Comparison of ENCODE assay signal across 8 cellular contexts in genomic region chr6:160455484-160456213, GRCh38.
A peak's percentile ranks its signal among the peaks of the same experiment; 100 is the strongest.
DNase-seq lines count a peak whose midpoint lies in the region; ATAC-seq, FAIRE-seq and TF ChIP-seq lines count a peak whose summit lies in the region.

No MANE protein-coding gene starts in this region.

- peak; percentile 92 for FAIRE-seq in GM12891 (lab: Jason Lieb, UNC)

- H3K4me1 Mint-ChIP-seq in naive thymus-derived CD4-positive, alpha-beta T cell, result peaks cover 0 to 36% (median 27%) of the 10 kb centered on the region in 7 donors
- peaks cover 33% of the 10 kb centered on the region for H3K4me1 Mint-ChIP-seq in stimulated activated effector memory CD8-positive, alpha-beta T cell treated with anti-CD3 and anti-CD28 coated beads, Interleukin-12 subunit alpha, Interleukin-12 subunit beta, amount 100 ng/mL, for 72 hours

- no peak overlapping the region for H3K27ac Mint-ChIP-seq in naive thymus-derived CD4-positive, alpha-beta T cell
- no peak overlapping the region for H3K27ac Mint-ChIP-seq in stimulated activated effector memory CD8-positive, alpha-beta T cell treated with anti-CD3 and anti-CD28 coated beads, Interleukin-12 subunit alpha, Interleukin-12 subunit beta, amount 100 ng/mL, for 72 hours

- peaks cover 0 to 5% (median 0%) of the 10 kb centered on the region in 11 donors for H3K9me3 Mint-ChIP-seq in naive thymus-derived CD4-positive, alpha-beta T cell
- H3K9me3 Mint-ChIP-seq in stimulated activated effector memory CD8-positive, alpha-beta T cell treated with anti-CD3 and anti-CD28 coated beads, Interleukin-12 subunit alpha, Interleukin-12 subunit beta, amount 100 ng/mL, for 72 hours, result no peaks in the 10 kb centered on the region

- no peak overlapping the region for H3K4me3 Mint-ChIP-seq in naive thymus-derived CD4-positive, alpha-beta T cell
- H3K4me3 Mint-ChIP-seq in stimulated activated effector memory CD8-positive, alpha-beta T cell treated with anti-CD3 and anti-CD28 coated beads, Interleukin-12 subunit alpha, Interleukin-12 subunit beta, amount 100 ng/mL, for 72 hours, result no peak overlapping the region

- no peak overlapping the region for H3K4me3 ChIP-seq in naive thymus-derived CD4-positive, alpha-beta T cell (ENCODE audit: low read length)

- peaks cover 0 to 22% (median 0%) of the 10 kb centered on the region in 5 donors for H3K36me3 Mint-ChIP-seq in naive thymus-derived CD4-positive, alpha-beta T cell
- no peaks in the 10 kb centered on the region for H3K36me3 Mint-ChIP-seq in stimulated activated effector memory CD8-positive, alpha-beta T cell treated with anti-CD3 and anti-CD28 coated beads, Interleukin-12 subunit alpha, Interleukin-12 subunit beta, amount 100 ng/mL, for 72 hours

- peak; percentile 45 for ATAC-seq in HG03025 (IDR thresholded peaks at IDR 0.05; ENCODE audit: low FRiP score, unreplicated experiment)
- ATAC-seq in naive thymus-derived CD4-positive, alpha-beta T cell, result peak; percentile 93
- ATAC-seq in stimulated activated effector memory CD8-positive, alpha-beta T cell treated with anti-CD3 and anti-CD28 coated beads, Interleukin-12 subunit alpha, Interleukin-12 subunit beta, amount 100 ng/mL, for 72 hours, result peak; percentile 83

- H3K27ac ChIP-seq in naive thymus-derived CD4-positive, alpha-beta T cell (ENCODE audit: low read depth, low read length), result no peak overlapping the region

- intact Hi-C loops in naive thymus-derived CD4-positive, alpha-beta T cell (cut with micrococcal nuclease), result loop anchor here (1.0 to 10.0 kb wide), 7 partner anchors 80 to 764 kb away; no protein-coding TSS in a partner anchor

- no peaks in the 10 kb centered on the region for H3K9me3 ChIP-seq in naive thymus-derived CD4-positive, alpha-beta T cell (ENCODE audit: control insufficient read depth in 2 of 3, low read length in 3 of 3)

- H3K27me3 Mint-ChIP-seq in naive thymus-derived CD4-positive, alpha-beta T cell, result peaks cover 0 to 55% (median 5%) of the 10 kb centered on the region in 5 donors

- H3K27me3 ChIP-seq in naive thymus-derived CD4-positive, alpha-beta T cell (ENCODE audit: control insufficient read depth in 2 of 2, insufficient read depth in 2 of 2, low read length in 2 of 2), result no peaks in the 10 kb centered on the region

- CTCF ChIA-PET in naive thymus-derived CD4-positive, alpha-beta T cell (lab: Charles Lee), result interaction anchor here (0.6 to 1.9 kb wide), 9 partner anchors 7 to 1321 kb away, joined by 3 to 22 read pairs (median 5); partner anchors contain the start of gene MRPL18

- no peaks in the 10 kb centered on the region for H3K36me3 ChIP-seq in naive thymus-derived CD4-positive, alpha-beta T cell (ENCODE audit: control insufficient read depth in 2 of 3, insufficient read depth in 3 of 3, low read length in 3 of 3)

- no peak for TF ChIP-seq POLR2A in GM12891 (IDR thresholded peaks at IDR 0.05; ENCODE audit: low read depth, low read length)
- TF ChIP-seq POLR2A in erythroblast (IDR thresholded peaks at IDR 0.05; ENCODE audit: low read length), result no peak

- POLR2A ChIA-PET in naive thymus-derived CD4-positive, alpha-beta T cell (lab: Charles Lee), result no interaction called here

- H3K4me1 ChIP-seq in naive thymus-derived CD4-positive, alpha-beta T cell (ENCODE audit: control insufficient read depth in 2 of 2, insufficient read depth in 2 of 2, low read length in 2 of 2), result peaks cover 29 to 30% of the 10 kb centered on the region in 2 donors

- DNase-seq in A172 (ENCODE audit: low spot score) (peak; percentile 37), GM12891 (ENCODE audit: insufficient read length, low spot score) (peak; percentile 36), NCI-H774 (lab: John Stamatoyannopoulos, UW) (peak; percentile 19), erythroblast (lab: John Stamatoyannopoulos, UW) (peak; percentile 29 to 67)
- DNase-seq in activated CD8-positive, alpha-beta memory T cell treated with anti-CD3 and anti-CD28 coated beads, Interleukin-2, amount 50 U/mL, for 24 hours (ENCODE audit: extremely low read depth), result peak; percentile 36
- peak; percentile 54 to 78 (median 70) for DNase-seq in naive thymus-derived CD4-positive, alpha-beta T cell
- peak; percentile 65 to 88 for DNase-seq in stimulated activated effector memory CD8-positive, alpha-beta T cell treated with anti-CD3 and anti-CD28 coated beads, Interleukin-12 subunit alpha, Interleukin-12 subunit beta, amount 100 ng/mL, for 72 hours (ENCODE audit: low spot score in 2 of 2)

TF ChIP-seq in GM12891, 5 proteins besides CTCF, POLR2A, EP300 and RAD21:
- TF ChIP-seq POLR2AphosphoS5 (IDR thresholded peaks at IDR 0.05; ENCODE audit: low read depth, low read length) (no peak), TAF1 (IDR thresholded peaks at IDR 0.05; ENCODE audit: low read depth, low read length) (no peak), POU2F2 (IDR thresholded peaks at IDR 0.05; ENCODE audit: low read depth, low read length) (no peak), SPI1 (IDR thresholded peaks at IDR 0.05; ENCODE audit: low read depth, low read length) (no peak), PAX5 (IDR thresholded peaks at IDR 0.05; ENCODE audit: insufficient read depth, low read length, severe bottlenecking) (no peak)

Comparison
In these comparisons a context has a peak if more than half of its experiments do, and no peak if none do; other contexts are left out.
1. DNase-seq: peak in every context shown above with its lines; median percentile 76 in stimulated activated effector memory CD8-positive, alpha-beta T cell treated with anti-CD3 and anti-CD28 coated beads, Interleukin-12 subunit alpha, Interleukin-12 subunit beta, amount 100 ng/mL, for 72 hours; 70 in naive thymus-derived CD4-positive, alpha-beta T cell; 48 in erythroblast; 37 in A172; 36 in GM12891; 36 in activated CD8-positive, alpha-beta memory T cell treated with anti-CD3 and anti-CD28 coated beads, Interleukin-2, amount 50 U/mL, for 24 hours; 19 in NCI-H774.